8 cellular contexts compared by ENCODE assay signal in genomic region chr12:46983959-46984833, GRCh38.
DNase-seq lines count a peak whose midpoint lies in the region; ATAC-seq and TF ChIP-seq lines count a peak whose summit lies in the region.

No MANE protein-coding gene starts in this region.

- H3K4me3 Mint-ChIP-seq in brain, result no peak overlapping the region

- H3K4me3 ChIP-seq in LNCaP clone FGC (ENCODE audit: low read depth, low read length), result no peak overlapping the region

- ATAC-seq in GM19397 (IDR thresholded peaks at IDR 0.05; ENCODE audit: unreplicated experiment) (peak; percentile 55), GM18517 (IDR thresholded peaks at IDR 0.05; ENCODE audit: unreplicated experiment) (no peak)

- peak; percentile 88 for TF ChIP-seq CTCF in LNCaP clone FGC (IDR thresholded peaks at IDR 0.05; ENCODE audit: control insufficient read depth, extremely low read depth, insufficient read depth)
- peak; percentile 72 to 81 for TF ChIP-seq CTCF in brain (conservative IDR thresholded peaks at IDR 0.05)

- peak; percentile 23 for DNase-seq in COLO829 (ENCODE audit: low spot score)
- peak; percentile 69 for DNase-seq in LNCaP clone FGC (ENCODE audit: low read depth)
- peak; percentile 72 for DNase-seq in SK-MEL-5 (ENCODE audit: low read depth, low spot score)
- DNase-seq in iris pigment epithelial cell (ENCODE audit: low read depth), result peak; percentile 77
- DNase-seq in stimulated activated CD4-positive, alpha-beta T cell treated with anti-CD3 and anti-CD28 coated beads, Interleukin-4, amount 100 ng/mL, for 4 hours, result peak; percentile 11 to 14

- peaks cover 7% of the 10 kb centered on the region for H3K27me3 Mint-ChIP-seq in brain

- H3K27ac Mint-ChIP-seq in brain, result peak overlapping the region in 1 of 5 experiments; percentile 19

- H3K4me1 Mint-ChIP-seq in brain, result peaks cover 3% of the 10 kb centered on the region

- peaks cover 0 to 7% (median 4%) of the 10 kb centered on the region in 5 experiments for H3K9me3 Mint-ChIP-seq in brain

- in situ Hi-C loops in SK-MEL-5 (cut with HindIII; ENCODE audit: low pct_unique_long_range_greater_than_20kb, low sequenced_read_pairs), result no loop called here

- no peaks in the 10 kb centered on the region for H3K36me3 Mint-ChIP-seq in brain

Comparison
In these comparisons a context has a peak if more than half of its experiments do, and no peak if none do; other contexts are left out.
1. DNase-seq: peak in every context shown above with its lines; median percentile 77 in iris pigment epithelial cell; 72 in SK-MEL-5; 69 in LNCaP clone FGC; 23 in COLO829; 12 in stimulated activated CD4-positive, alpha-beta T cell treated with anti-CD3 and anti-CD28 coated beads, Interleukin-4, amount 100 ng/mL, for 4 hours.